Comparison of ENCODE assay signal across 12 cellular contexts in genomic region chr15:48896775-48897143, GRCh38. TPM values are rescaled to one million over a fixed set of nuclear protein-coding genes. Genes with fewer than 3 reads are reported as not detected.
DNase-seq lines count a peak whose midpoint lies in the region; ATAC-seq and TF ChIP-seq lines count a peak whose summit lies in the region.
"Had no signal": no experiment of that assay in that cellular context is flagged by ENCODE, and none has a peak within 500 bp of the region (broad histone marks: within the 10 kb centered on the region; RNA-seq: fewer than 3 reads in every experiment).

No MANE protein-coding gene starts in this region.

- H3T11ph ChIP-seq in H9 (ENCODE audit: low read length), result no peak overlapping the region

- H3K9me3 Mint-ChIP-seq in H9, result no peaks in the 10 kb centered on the region
- H3K9me3 Mint-ChIP-seq: stimulated activated memory B cell treated with anti-CD40 and anti-IgM and Interleukin-4, amounts not matched to agents 10 μg/mL and 1 μg/mL and 100 μg/mL, for 72 hours had no signal

- dilution Hi-C loops in mammary epithelial cell (cut with HindIII; ENCODE audit: low sequenced_read_pairs), result no loop called here

- no peak overlapping the region for H3K9ac ChIP-seq in H9 (ENCODE audit: extremely low read depth, insufficient read length, low read length)
- H3K9ac ChIP-seq in mammary epithelial cell (ENCODE audit: insufficient read depth, low read length), result peak overlapping the region; percentile 80
- peak overlapping the region; percentile 36 for H3K9ac ChIP-seq in iPS-18a (ENCODE audit: low read length)
- H3K9ac ChIP-seq in skeletal muscle tissue (ENCODE audit: low read depth in 1 of 3, low read length in 3 of 3), result peak overlapping the region in 2 of 3 donors; percentile 23 to 50
- H3K9ac ChIP-seq: BLaER1 treated with 17β-estradiol and CSF1 and Interleukin-3, amounts not matched to agents 10 nM and 100 nM had no signal

- DNase-seq in H9, result no peak
- DNase-seq in mammary epithelial cell, result no peak
- no peak for DNase-seq in DMS79 treated with DMSO at 0.1 percent for 48 hours (lab: John Stamatoyannopoulos, UW)
- no peak for DNase-seq in HUDEP-2 (lab: John Stamatoyannopoulos, UW; ENCODE audit: unreplicated experiment in 76 of 76)
- DNase-seq: cerebellar nuclear complex, SIG-M5 had no signal

- H3K23me2 ChIP-seq in H9 (ENCODE audit: insufficient read length, low read depth, low read length, poor library complexity, severe bottlenecking), result no peaks in the 10 kb centered on the region

- whole genome bisulfite sequencing in H9 (ENCODE audit: extremely low coverage, insufficient read length, low lambda C conversion rate), result no CpG with 5 or more reads among the region's 5 CpGs
- WGBS in mammary epithelial cell (ENCODE audit: low coverage, missing lambda C conversion rate), result 0% methylated on average over 3 of the region's 5 CpGs

- H3K4me2 ChIP-seq in H9 (ENCODE audit: insufficient read depth, insufficient read length, low read length) (no peak overlapping the region), mammary epithelial cell (ENCODE audit: insufficient read depth, low read depth, low read length) (peak overlapping the region; percentile 97)
- H3K4me2 ChIP-seq: BLaER1 treated with 17β-estradiol and CSF1 and Interleukin-3, amounts not matched to agents 10 nM and 100 nM had no signal

- no peak overlapping the region for H4K8ac ChIP-seq in H9 (replicated peaks; ENCODE audit: insufficient read length, low read depth, low read length)

- H3K4me1 Mint-ChIP-seq in H9, result peaks cover 16 to 18% of the 10 kb centered on the region in 2 experiments
- H3K4me1 Mint-ChIP-seq: stimulated activated memory B cell treated with anti-CD40 and anti-IgM and Interleukin-4, amounts not matched to agents 10 μg/mL and 1 μg/mL and 100 μg/mL, for 72 hours had no signal

- H2BK5ac ChIP-seq in H9 (ENCODE audit: insufficient read length, low read length), result no peak overlapping the region

- H3K56ac ChIP-seq in H9 (ENCODE audit: insufficient read length, low read depth, low read length), result no peak overlapping the region

- peak overlapping the region; percentile 98 for H2AFZ ChIP-seq in H9 (ENCODE audit: low read length)
- peak overlapping the region; percentile 97 for H2AFZ ChIP-seq in mammary epithelial cell (ENCODE audit: low read depth, low read length)

- H2BK12ac ChIP-seq in H9 (ENCODE audit: insufficient read length, low read depth, low read length), result no peak overlapping the region

- H3K4ac ChIP-seq in H9 (ENCODE audit: low read depth, low read length), result no peak overlapping the region

- CTCF ChIA-PET in mammary epithelial cell (lab: Charles Lee; ENCODE audit: low non-redundant PET), result no interaction called here

- no peak overlapping the region for H3K23ac ChIP-seq in H9 (ENCODE audit: insufficient read length, low read depth, low read length)

- H3K79me1 ChIP-seq in H9 (ENCODE audit: insufficient read depth, low read depth, low read length, poor library complexity, severe bottlenecking), result no peaks in the 10 kb centered on the region

- H4K5ac ChIP-seq in H9 (ENCODE audit: insufficient read length, low read depth, low read length), result no peak overlapping the region

- no peak for ATAC-seq in GM21529 (IDR thresholded peaks at IDR 0.05; ENCODE audit: unreplicated experiment)
- ATAC-seq in HG03025 (IDR thresholded peaks at IDR 0.05; ENCODE audit: low FRiP score, unreplicated experiment), result no peak
- ATAC-seq: stimulated activated memory B cell treated with anti-CD40 and anti-IgM and Interleukin-4, amounts not matched to agents 10 μg/mL and 1 μg/mL and 100 μg/mL, for 72 hours had no signal

- H2BK20ac ChIP-seq in H9 (ENCODE audit: low read depth, low read length, poor library complexity, severe bottlenecking), result peak overlapping the region; percentile 60

- H3K18ac ChIP-seq in H9 (ENCODE audit: insufficient read length, low read depth, low read length), result peak overlapping the region; percentile 42

- in situ Hi-C loops in mammary epithelial cell (cut with MboI; ENCODE audit: low sequenced_read_pairs in 2 of 2), result no loop called here

- no TSS peak for BruUV-seq in mammary epithelial cell (replicated peaks; lab: Mats Ljungman, UMichigan)

- H4K91ac ChIP-seq in H9 (ENCODE audit: insufficient read length, low read depth, low read length), result no peak overlapping the region

- H2BK120ac ChIP-seq in H9 (ENCODE audit: low read depth, low read length, poor library complexity, severe bottlenecking), result no peak overlapping the region

- H2BK15ac ChIP-seq in H9 (ENCODE audit: low read depth, low read length), result no peak overlapping the region

- H3K36me3 ChIP-seq in mammary epithelial cell (ENCODE audit: insufficient read depth, low read length), result no peaks in the 10 kb centered on the region
- H3K36me3 ChIP-seq in iPS-18a (ENCODE audit: control insufficient read depth, low read depth, low read length), result no peaks in the 10 kb centered on the region
- no peaks in the 10 kb centered on the region for H3K36me3 ChIP-seq in skeletal muscle tissue (ENCODE audit: control insufficient read depth in 3 of 3, insufficient read depth in 3 of 3, low read length in 3 of 3)
- H3K36me3 ChIP-seq: BLaER1 treated with 17β-estradiol and CSF1 and Interleukin-3, amounts not matched to agents 10 nM and 100 nM had no signal

- H3K4me1 ChIP-seq in H9 (ENCODE audit: insufficient read depth, low read length) (no peaks in the 10 kb centered on the region; the same call in 1 of the 2 replicates), mammary epithelial cell (ENCODE audit: insufficient read depth, low read length) (peaks cover 19% of the 10 kb centered on the region), iPS-18a (ENCODE audit: control insufficient read depth, low read depth, low read length) (peaks cover 11% of the 10 kb centered on the region), skeletal muscle tissue (ENCODE audit: control insufficient read depth in 3 of 3, insufficient read depth in 3 of 3, low read length in 3 of 3) (peaks cover 0 to 2% (median 0%) of the 10 kb centered on the region in 3 donors)
- H3K4me1 ChIP-seq: BLaER1 treated with 17β-estradiol and CSF1 and Interleukin-3, amounts not matched to agents 10 nM and 100 nM had no signal

- intact Hi-C loops in mammary epithelial cell (cut with micrococcal nuclease), result loop anchor here (1.0 to 5.0 kb wide), 2 partner anchors 36 to 67 kb away; partner anchors contain the start of gene SHC4

- H3K9me3 ChIP-seq in H9 (ENCODE audit: control insufficient read depth, low read depth, low read length), result no peaks in the 10 kb centered on the region
- no peaks in the 10 kb centered on the region for H3K9me3 ChIP-seq in mammary epithelial cell (replicated peaks; ENCODE audit: insufficient read depth, low read length)
- no peaks in the 10 kb centered on the region for H3K9me3 ChIP-seq in iPS-18a (ENCODE audit: control insufficient read depth, low read depth, low read length)
- H3K9me3 ChIP-seq in skeletal muscle tissue (ENCODE audit: control insufficient read depth in 3 of 3, low read length in 3 of 3), result no peaks in the 10 kb centered on the region
- H3K9me3 ChIP-seq: BLaER1 treated with 17β-estradiol and CSF1 and Interleukin-3, amounts not matched to agents 10 nM and 100 nM had no signal

- H3K4me3 Mint-ChIP-seq in H9, result no peak overlapping the region
- H3K4me3 Mint-ChIP-seq: stimulated activated memory B cell treated with anti-CD40 and anti-IgM and Interleukin-4, amounts not matched to agents 10 μg/mL and 1 μg/mL and 100 μg/mL, for 72 hours had no signal

- no peaks in the 10 kb centered on the region for H3K27me3 Mint-ChIP-seq in H9 (ENCODE audit: low read depth)

- no peaks in the 10 kb centered on the region for H3K36me3 Mint-ChIP-seq in H9 (ENCODE audit: insufficient read depth in 1 of 3, low read depth in 3 of 3)
- H3K36me3 Mint-ChIP-seq: stimulated activated memory B cell treated with anti-CD40 and anti-IgM and Interleukin-4, amounts not matched to agents 10 μg/mL and 1 μg/mL and 100 μg/mL, for 72 hours had no signal

- H3K79me2 ChIP-seq in H9 (ENCODE audit: insufficient read depth, low read length), result no peaks in the 10 kb centered on the region
- H3K79me2 ChIP-seq in mammary epithelial cell (ENCODE audit: insufficient read depth, low read length), result no peaks in the 10 kb centered on the region

- TF ChIP-seq CTCF in H9 (conservative IDR thresholded peaks at IDR 0.05) (no peak), mammary epithelial cell (conservative IDR thresholded peaks at IDR 0.05 in 1 of 2, IDR thresholded peaks at IDR 0.05 in 1 of 2; ENCODE audit: extremely low read depth in 1 of 2, insufficient read depth in 1 of 2, low read depth in 1 of 2, low read length in 2 of 2) (no peak)

- H3K27me3 ChIP-seq in H9 (ENCODE audit: insufficient read depth, low read length) (no peaks in the 10 kb centered on the region), mammary epithelial cell (ENCODE audit: insufficient read depth, low read length) (no peaks in the 10 kb centered on the region), iPS-18a (ENCODE audit: control insufficient read depth, insufficient read depth, low read length) (no peaks in the 10 kb centered on the region), skeletal muscle tissue (ENCODE audit: control insufficient read depth in 3 of 3, insufficient read depth in 3 of 3, low read length in 3 of 3) (peaks cover 0 to 4% (median 2%) of the 10 kb centered on the region in 3 donors)
- H3K27me3 ChIP-seq: BLaER1 treated with 17β-estradiol and CSF1 and Interleukin-3, amounts not matched to agents 10 nM and 100 nM had no signal

- H3K4me3 ChIP-seq in mammary epithelial cell (replicated peaks in 1 of 3; ENCODE audit: insufficient read depth in 1 of 3, low read depth in 2 of 3, low read length in 3 of 3) (peak overlapping the region; percentile 17 to 65 (median 38)), iPS-18a (ENCODE audit: low read length) (no peak overlapping the region), skeletal muscle tissue (ENCODE audit: low read length in 3 of 3) (peak overlapping the region in 2 of 3 donors; percentile 15 to 33)
- H3K4me3 ChIP-seq: BLaER1 treated with 17β-estradiol and CSF1 and Interleukin-3, amounts not matched to agents 10 nM and 100 nM had no signal

- no peak overlapping the region for H2AK5ac ChIP-seq in H9 (ENCODE audit: insufficient read length, low read length)

- H3K27ac ChIP-seq in H9 (ENCODE audit: insufficient read length, low read depth, low read length) (no peak overlapping the region), mammary epithelial cell (ENCODE audit: insufficient read depth, low read depth, low read length) (peak overlapping the region; percentile 76), iPS-18a (ENCODE audit: low read length) (peak overlapping the region; percentile 23), skeletal muscle tissue (ENCODE audit: low read depth, low read length) (no peak overlapping the region)
- H3K27ac ChIP-seq: BLaER1 treated with 17β-estradiol and CSF1 and Interleukin-3, amounts not matched to agents 10 nM and 100 nM had no signal

- H4K20me1 ChIP-seq in H9 (ENCODE audit: control insufficient read depth, insufficient read depth, insufficient read length), result no peaks in the 10 kb centered on the region
- no peaks in the 10 kb centered on the region for H4K20me1 ChIP-seq in mammary epithelial cell (ENCODE audit: insufficient read depth, low read length)
- H4K20me1 ChIP-seq: BLaER1 treated with 17β-estradiol and CSF1 and Interleukin-3, amounts not matched to agents 10 nM and 100 nM had no signal

- H3K27ac Mint-ChIP-seq in H9, result peak overlapping the region; percentile 8 to 68 (median 33); a peak in 4 of 7 replicates
- H3K27ac Mint-ChIP-seq: stimulated activated memory B cell treated with anti-CD40 and anti-IgM and Interleukin-4, amounts not matched to agents 10 μg/mL and 1 μg/mL and 100 μg/mL, for 72 hours had no signal

- no peak overlapping the region for H3K14ac ChIP-seq in H9 (ENCODE audit: insufficient read depth, low read length)

RNA-seq across cellular contexts. Expression of gene EID1, which starts 18.8 kb away (rescaled TPM):
- total RNA-seq in H9 (2021) (112 and 113 TPM in 2 replicates), mammary epithelial cell (100 to 1,000 TPM in 1 of 2 donors, 10 to 100 TPM in 1; 84.6 to 147 TPM), skeletal muscle tissue (91.3 TPM)
- 105 TPM for polyA plus RNA-seq in mammary epithelial cell
- polyA minus RNA-seq in mammary epithelial cell, result 34.1 TPM

Comparison
In these comparisons a context has a peak if more than half of its experiments do, and no peak if none do; other contexts are left out.
1. H3K27ac ChIP-seq: peak in mammary epithelial cell (single experiment) and iPS-18a (single experiment); none in H9 (single experiment) and skeletal muscle tissue (single experiment).